19 cellular contexts compared by ENCODE assay signal in the genomic region with DNA sequence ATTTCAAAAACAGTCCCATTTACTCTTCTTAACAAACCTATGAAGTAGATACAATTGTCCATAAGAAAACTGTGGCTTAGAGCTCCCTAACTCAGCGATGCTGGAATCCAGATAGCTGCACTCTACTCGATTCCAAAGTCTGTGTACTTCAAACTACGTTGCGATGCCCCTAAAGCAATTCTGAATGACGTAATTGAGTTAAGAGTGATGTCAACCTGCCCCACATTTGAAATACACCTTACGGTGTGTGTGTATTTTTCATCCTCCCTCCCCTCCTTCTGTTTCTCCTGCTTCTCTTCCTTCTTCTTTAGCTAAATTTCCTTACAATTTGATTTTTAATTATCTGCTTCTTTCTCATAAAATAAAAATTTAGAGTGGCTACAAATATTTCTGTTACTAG. TPM values are rescaled to one million over a fixed set of nuclear protein-coding genes. Genes with fewer than 3 reads are reported as not detected.
A peak's percentile ranks its signal among the peaks of the same experiment; 100 is the strongest.
DNase-seq lines count a peak whose midpoint lies in the region; ATAC-seq and TF ChIP-seq lines count a peak whose summit lies in the region.
"Had no signal": no experiment of that assay in that cellular context is flagged by ENCODE, and none has a peak within 500 bp of the region (broad histone marks: within the 10 kb centered on the region; RNA-seq: fewer than 3 reads in every experiment).

No MANE protein-coding gene starts in this region.

- no peak overlapping the region for H3K27ac ChIP-seq in CD4-positive, alpha-beta T cell (ENCODE audit: low read depth, low read length)
- H3K27ac ChIP-seq in KOPT-K1 (ENCODE audit: low read depth, low read length, poor library complexity, severe bottlenecking) (peak overlapping the region; percentile 85), ovary (no peak overlapping the region)
- H3K27ac ChIP-seq: C4-2B, KMS-11, Peyer's patch had no signal

- H3K36me3 ChIP-seq in KOPT-K1 (ENCODE audit: insufficient read depth, low read length) = no peaks in the 10 kb centered on the region
- H3K36me3 ChIP-seq in ovary = no peaks in the 10 kb centered on the region
- H3K36me3 ChIP-seq: Peyer's patch had no signal

- intact Hi-C loops in CD4-positive, alpha-beta T cell (cut with DNase I, micrococcal nuclease) = no loop called here
- intact Hi-C loops in ovary (cut with DNase I) = no loop called here

- POLR2A ChIA-PET in CD4-positive, alpha-beta T cell (lab: Charles Lee) = interaction anchor here (0.8 to 2.5 kb wide), 9 partner anchors 9 to 214 kb away, joined by 3 to 27 read pairs (median 6); a partner anchor contains a TSS
- POLR2A ChIA-PET in activated naive CD8-positive, alpha-beta T cell treated with anti-CD3 and anti-CD28 coated beads, Interleukin-2, amount 10 ng/mL, durations not matched to agents 7 days and 5 days (lab: Charles Lee) = interaction anchor here (0.8 to 2.7 kb wide), 9 partner anchors 9 to 234 kb away, joined by 3 to 25 read pairs (median 4); a partner anchor contains a TSS

- no peak for ATAC-seq in activated CD8-positive, alpha-beta memory T cell treated with anti-CD3 and anti-CD28 coated beads, Interleukin-2, amount 10 ng/mL, durations not matched to agents 7 days and 5 days
- no peak for ATAC-seq in CD4-positive, alpha-beta T cell (ENCODE audit: poor library complexity)
- no peak for ATAC-seq in activated naive CD8-positive, alpha-beta T cell treated with anti-CD3 and anti-CD28 coated beads, Interleukin-2, amount 10 ng/mL, durations not matched to agents 7 days and 5 days (ENCODE audit: low read depth)

- H3K9me3 ChIP-seq in CD4-positive, alpha-beta T cell (ENCODE audit: control insufficient read depth, low read length) = no peaks in the 10 kb centered on the region
- H3K9me3 ChIP-seq in KOPT-K1 (ENCODE audit: insufficient read depth, low read length, poor library complexity, severe bottlenecking) = no peaks in the 10 kb centered on the region
- no peaks in the 10 kb centered on the region for H3K9me3 ChIP-seq in ovary
- H3K9me3 ChIP-seq: Peyer's patch had no signal

- no peak for TF ChIP-seq POLR2A in ovary (IDR thresholded peaks at IDR 0.05)

- H3K27me3 ChIP-seq in CD4-positive, alpha-beta T cell (ENCODE audit: control insufficient read depth, insufficient read depth, low read length) = no peaks in the 10 kb centered on the region
- H3K27me3 ChIP-seq in ovary = no peaks in the 10 kb centered on the region
- H3K27me3 ChIP-seq: Peyer's patch had no signal

- no peaks in the 10 kb centered on the region for H3K4me1 ChIP-seq in ovary (ENCODE audit: insufficient read depth)
- H3K4me1 ChIP-seq: Peyer's patch had no signal

- DNase-seq in activated CD8-positive, alpha-beta memory T cell treated with anti-CD3 and anti-CD28 coated beads, Interleukin-2, amount 10 ng/mL, durations not matched to agents 7 days and 5 days = no peak
- DNase-seq in activated CD8-positive, alpha-beta memory T cell treated with anti-CD3 and anti-CD28 coated beads, Interleukin-2, amount 50 U/mL, for 48 hours = no peak
- DNase-seq in CD4-positive, alpha-beta T cell = no peak
- no peak for DNase-seq in activated naive CD8-positive, alpha-beta T cell treated with anti-CD3 and anti-CD28 coated beads, Interleukin-2, amount 10 ng/mL, durations not matched to agents 7 days and 5 days
- DNase-seq in NCI-H82 (lab: John Stamatoyannopoulos, UW) (no peak), ovary (no peak)
- no peak for DNase-seq in effector CD8-positive, alpha-beta T cell (lab: John Stamatoyannopoulos, UW)
- DNase-seq: EL, MV-4-11, NCI-H1105 treated with DMSO at 0.1 percent for 48 hours, NCI-H2029 treated with DMSO at 0.1 percent for 48 hours, NCI-H2171, NCI-H345, NCI-H524, NCI-H774, Peyer's patch had no signal

- peaks cover 13% of the 10 kb centered on the region for H3K4me1 Mint-ChIP-seq in activated CD8-positive, alpha-beta memory T cell treated with anti-CD3 and anti-CD28 coated beads, Interleukin-2, amount 10 ng/mL, durations not matched to agents 7 days and 5 days
- peaks cover 36% of the 10 kb centered on the region for H3K4me1 Mint-ChIP-seq in CD4-positive, alpha-beta T cell (ENCODE audit: low read depth)
- peaks cover 23% of the 10 kb centered on the region for H3K4me1 Mint-ChIP-seq in activated naive CD8-positive, alpha-beta T cell treated with anti-CD3 and anti-CD28 coated beads, Interleukin-2, amount 10 ng/mL, durations not matched to agents 7 days and 5 days

- CTCF ChIA-PET in activated CD8-positive, alpha-beta memory T cell treated with anti-CD3 and anti-CD28 coated beads, Interleukin-2, amount 10 ng/mL, durations not matched to agents 7 days and 5 days (lab: Charles Lee) = interaction anchor here (0.7 to 1.7 kb wide), 8 partner anchors 8 to 130 kb away, joined by 3 to 8 read pairs (median 3); a partner anchor contains a TSS
- CTCF ChIA-PET in CD4-positive, alpha-beta T cell (lab: Charles Lee) = interaction anchor here (0.7 kb wide), 1 partner anchor 15 kb away, joined by 3 read pairs; no protein-coding TSS in a partner anchor

- H3K4me3 ChIP-seq in ovary = no peak overlapping the region
- H3K4me3 ChIP-seq: Peyer's patch had no signal

- WGBS in ovary, 3 donors = 85 to 88% (median 85%) methylated on average over 6 of the region's 6 CpGs

- H3K36me3 Mint-ChIP-seq in activated CD8-positive, alpha-beta memory T cell treated with anti-CD3 and anti-CD28 coated beads, Interleukin-2, amount 10 ng/mL, durations not matched to agents 7 days and 5 days = peaks cover 2% of the 10 kb centered on the region
- no peaks in the 10 kb centered on the region for H3K36me3 Mint-ChIP-seq in CD4-positive, alpha-beta T cell (ENCODE audit: low read depth)
- no peaks in the 10 kb centered on the region for H3K36me3 Mint-ChIP-seq in activated naive CD8-positive, alpha-beta T cell treated with anti-CD3 and anti-CD28 coated beads, Interleukin-2, amount 10 ng/mL, durations not matched to agents 7 days and 5 days

- no peaks in the 10 kb centered on the region for H3K27me3 Mint-ChIP-seq in activated CD8-positive, alpha-beta memory T cell treated with anti-CD3 and anti-CD28 coated beads, Interleukin-2, amount 10 ng/mL, durations not matched to agents 7 days and 5 days
- H3K27me3 Mint-ChIP-seq in CD4-positive, alpha-beta T cell = no peaks in the 10 kb centered on the region
- no peaks in the 10 kb centered on the region for H3K27me3 Mint-ChIP-seq in activated naive CD8-positive, alpha-beta T cell treated with anti-CD3 and anti-CD28 coated beads, Interleukin-2, amount 10 ng/mL, durations not matched to agents 7 days and 5 days

- no peak for TF ChIP-seq EP300 in ovary (IDR thresholded peaks at IDR 0.05)

- H3K9me3 Mint-ChIP-seq in activated CD8-positive, alpha-beta memory T cell treated with anti-CD3 and anti-CD28 coated beads, Interleukin-2, amount 10 ng/mL, durations not matched to agents 7 days and 5 days (ENCODE audit: low read depth) = no peaks in the 10 kb centered on the region
- H3K9me3 Mint-ChIP-seq in CD4-positive, alpha-beta T cell = no peaks in the 10 kb centered on the region
- no peaks in the 10 kb centered on the region for H3K9me3 Mint-ChIP-seq in activated naive CD8-positive, alpha-beta T cell treated with anti-CD3 and anti-CD28 coated beads, Interleukin-2, amount 10 ng/mL, durations not matched to agents 7 days and 5 days

- TF ChIP-seq CTCF in CD4-positive, alpha-beta T cell (IDR thresholded peaks at IDR 0.05) = no peak
- TF ChIP-seq CTCF in ovary (IDR thresholded peaks at IDR 0.05) = no peak

- no peak overlapping the region for H3K4me3 Mint-ChIP-seq in activated CD8-positive, alpha-beta memory T cell treated with anti-CD3 and anti-CD28 coated beads, Interleukin-2, amount 10 ng/mL, durations not matched to agents 7 days and 5 days
- H3K4me3 Mint-ChIP-seq in CD4-positive, alpha-beta T cell = peak overlapping the region; percentile 63
- H3K4me3 Mint-ChIP-seq in activated naive CD8-positive, alpha-beta T cell treated with anti-CD3 and anti-CD28 coated beads, Interleukin-2, amount 10 ng/mL, durations not matched to agents 7 days and 5 days = peak overlapping the region; percentile 66

- H3K27ac Mint-ChIP-seq in activated CD8-positive, alpha-beta memory T cell treated with anti-CD3 and anti-CD28 coated beads, Interleukin-2, amount 10 ng/mL, durations not matched to agents 7 days and 5 days = peak overlapping the region; percentile 80
- peak overlapping the region; percentile 68 for H3K27ac Mint-ChIP-seq in CD4-positive, alpha-beta T cell
- H3K27ac Mint-ChIP-seq in activated naive CD8-positive, alpha-beta T cell treated with anti-CD3 and anti-CD28 coated beads, Interleukin-2, amount 10 ng/mL, durations not matched to agents 7 days and 5 days = peak overlapping the region; percentile 82

RNA-seq across cellular contexts. Expression of a gene that starts 31.9 kb away (rescaled TPM):
- 100 to 1,000 TPM; 211 to 252 TPM for total RNA-seq in activated CD8-positive, alpha-beta memory T cell treated with anti-CD3 and anti-CD28 coated beads, Interleukin-2, amount 10 ng/mL, durations not matched to agents 7 days and 5 days
- total RNA-seq in CD4-positive, alpha-beta T cell = 100 to 1,000 TPM; 256 to 261 TPM
- 100 to 1,000 TPM; 233 to 257 TPM for total RNA-seq in activated naive CD8-positive, alpha-beta T cell treated with anti-CD3 and anti-CD28 coated beads, Interleukin-2, amount 10 ng/mL, durations not matched to agents 7 days and 5 days
- 100 to 1,000 TPM in 4 of 7 donors, 10 to 100 TPM in 3; 81.9 to 146 (median 107) TPM for total RNA-seq in ovary
- 100 to 1,000 TPM in 1 of 2 donors, 10 to 100 TPM in 1; 81.8 to 195 TPM for polyA plus RNA-seq in ovary
